In the genomic region with DNA sequence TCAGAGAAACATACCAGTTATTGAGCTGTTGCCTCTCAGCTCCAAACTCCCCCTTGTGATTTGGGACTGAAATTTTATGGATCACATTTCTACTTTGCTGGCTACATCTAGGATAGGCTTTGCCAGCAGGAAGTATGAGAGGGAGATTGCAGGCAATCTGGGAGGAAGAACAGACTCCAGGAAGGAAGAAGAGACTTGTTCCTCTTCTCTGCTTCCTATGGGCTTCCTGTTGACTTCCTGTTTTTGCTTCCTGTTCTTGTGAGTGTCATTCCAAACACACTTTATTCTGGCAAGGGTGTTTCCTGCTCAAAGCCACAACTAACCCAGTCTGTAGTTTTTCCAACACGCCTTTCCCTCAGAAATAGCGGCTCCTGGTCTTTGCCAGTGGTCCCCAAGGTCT, we compare ENCODE assay signal across 13 cellular contexts.
DNase-seq lines count a peak whose midpoint lies in the region; ATAC-seq and TF ChIP-seq lines count a peak whose summit lies in the region.
"Had no signal": no experiment of that assay in that cellular context is flagged by ENCODE, and none has a peak within 500 bp of the region (broad histone marks: within the 10 kb centered on the region; RNA-seq: fewer than 3 reads in every experiment).

No MANE protein-coding gene starts in this region.

- POLR2A ChIA-PET in WTC11 (lab: Charles Lee), result no interaction called here

- H3K36me3 ChIP-seq in DOHH2 (ENCODE audit: control insufficient read depth, low read length) (no peaks in the 10 kb centered on the region), neural progenitor cell (no peaks in the 10 kb centered on the region)
- H3K36me3 ChIP-seq: Peyer's patch had no signal

- H3K9me3 ChIP-seq in DOHH2 (ENCODE audit: control insufficient read depth, insufficient read depth, low read length) (peaks cover 3% of the 10 kb centered on the region), neural progenitor cell (ENCODE audit: low read depth) (no peaks in the 10 kb centered on the region)

- H3K4me3 Mint-ChIP-seq in WTC11, result no peak overlapping the region
- H3K4me3 Mint-ChIP-seq in neural progenitor cell, result no peak overlapping the region
- no peak overlapping the region for H3K4me3 Mint-ChIP-seq in stimulated activated memory B cell treated with anti-CD40 and anti-IgM and Interleukin-4, amounts not matched to agents 10 μg/mL and 1 μg/mL and 100 μg/mL, for 72 hours
- H3K4me3 Mint-ChIP-seq: T-helper 17 cell had no signal

- H2AFZ ChIP-seq in neural progenitor cell (replicated peaks), result peak overlapping the region; percentile 43

- no peaks in the 10 kb centered on the region for H3K9me2 ChIP-seq in DOHH2 (replicated peaks; ENCODE audit: control insufficient read depth, low read length)

- H3K4me3 ChIP-seq in DOHH2 (ENCODE audit: low read length) (no peak overlapping the region), neural progenitor cell (no peak overlapping the region)
- H3K4me3 ChIP-seq: Peyer's patch had no signal

- ATAC-seq in WTC11 (no peak), HG02884 (IDR thresholded peaks at IDR 0.05; ENCODE audit: unreplicated experiment) (no peak)
- no peak for ATAC-seq in stimulated activated memory B cell treated with anti-CD40 and anti-IgM and Interleukin-4, amounts not matched to agents 10 μg/mL and 1 μg/mL and 100 μg/mL, for 72 hours
- ATAC-seq: T-helper 17 cell had no signal

- no peak overlapping the region for H3K9ac ChIP-seq in neural progenitor cell

- peak; percentile 25 to 43 for DNase-seq in Kasumi-1 (lab: John Stamatoyannopoulos, UW)
- DNase-seq in WTC11 (ENCODE audit: low spot score), result no peak
- DNase-seq in neural progenitor cell (ENCODE audit: low spot score), result no peak
- no peak for DNase-seq in substantia nigra (lab: John Stamatoyannopoulos, UW)
- DNase-seq: NCI-H1092, NCI-H1694, NCI-H748 treated with DMSO at 0.1 percent for 48 hours, Peyer's patch, Right ventricle myocardium superior, T-helper 17 cell had no signal

- H3K9me3 Mint-ChIP-seq in WTC11, result peaks cover 15% of the 10 kb centered on the region
- peaks cover 4% of the 10 kb centered on the region for H3K9me3 Mint-ChIP-seq in neural progenitor cell
- peaks cover 4% of the 10 kb centered on the region for H3K9me3 Mint-ChIP-seq in stimulated activated memory B cell treated with anti-CD40 and anti-IgM and Interleukin-4, amounts not matched to agents 10 μg/mL and 1 μg/mL and 100 μg/mL, for 72 hours

- CTCF ChIA-PET in WTC11 (lab: Charles Lee), result no interaction called here

- peaks cover 17% of the 10 kb centered on the region for H3K36me3 Mint-ChIP-seq in WTC11
- no peaks in the 10 kb centered on the region for H3K36me3 Mint-ChIP-seq in neural progenitor cell
- peaks cover 23% of the 10 kb centered on the region for H3K36me3 Mint-ChIP-seq in stimulated activated memory B cell treated with anti-CD40 and anti-IgM and Interleukin-4, amounts not matched to agents 10 μg/mL and 1 μg/mL and 100 μg/mL, for 72 hours

- 0 out of 2 replicates have a peak overlapping the region, but pooled peaks have one; percentile 44 for H3K27ac Mint-ChIP-seq in WTC11
- no peak overlapping the region for H3K27ac Mint-ChIP-seq in neural progenitor cell
- H3K27ac Mint-ChIP-seq in stimulated activated memory B cell treated with anti-CD40 and anti-IgM and Interleukin-4, amounts not matched to agents 10 μg/mL and 1 μg/mL and 100 μg/mL, for 72 hours, result no peak overlapping the region
- H3K27ac Mint-ChIP-seq: T-helper 17 cell had no signal

- no peaks in the 10 kb centered on the region for H3K27me3 Mint-ChIP-seq in WTC11 (ENCODE audit: low read depth)
- H3K27me3 Mint-ChIP-seq in neural progenitor cell (ENCODE audit: insufficient read depth, low read depth), result peaks cover 3% of the 10 kb centered on the region
- no peaks in the 10 kb centered on the region for H3K27me3 Mint-ChIP-seq in stimulated activated memory B cell treated with anti-CD40 and anti-IgM and Interleukin-4, amounts not matched to agents 10 μg/mL and 1 μg/mL and 100 μg/mL, for 72 hours
- H3K27me3 Mint-ChIP-seq: T-helper 17 cell had no signal

- H3K27ac ChIP-seq in DOHH2 (ENCODE audit: low read depth, low read length), result no peak overlapping the region
- no peak overlapping the region for H3K27ac ChIP-seq in neural progenitor cell
- H3K27ac ChIP-seq in substantia nigra (ENCODE audit: low read depth, low read length, poor library complexity, severe bottlenecking), result no peak overlapping the region
- H3K27ac ChIP-seq: Peyer's patch had no signal

- H3K4me1 ChIP-seq in DOHH2 (ENCODE audit: control insufficient read depth, low read length) (peaks cover 10% of the 10 kb centered on the region), neural progenitor cell (no peaks in the 10 kb centered on the region)

- H3K4me1 Mint-ChIP-seq in WTC11 (peaks cover 26% of the 10 kb centered on the region), neural progenitor cell (no peaks in the 10 kb centered on the region)
- peaks cover 20% of the 10 kb centered on the region for H3K4me1 Mint-ChIP-seq in stimulated activated memory B cell treated with anti-CD40 and anti-IgM and Interleukin-4, amounts not matched to agents 10 μg/mL and 1 μg/mL and 100 μg/mL, for 72 hours

- H3F3A ChIP-seq in DOHH2 (ENCODE audit: control insufficient read depth, insufficient read depth) (peaks cover 3% of the 10 kb centered on the region; the same call in 1 of the 2 replicates), neural progenitor cell (ENCODE audit: low read depth) (no peaks in the 10 kb centered on the region)

- H3K27me3 ChIP-seq in DOHH2 (ENCODE audit: control insufficient read depth, low read length) (no peaks in the 10 kb centered on the region), neural progenitor cell (no peaks in the 10 kb centered on the region)
- H3K27me3 ChIP-seq: Peyer's patch had no signal

- H3K4me2 ChIP-seq in DOHH2 (ENCODE audit: low read length), result peak overlapping the region; percentile 36
- H3K4me2 ChIP-seq in neural progenitor cell, result no peak overlapping the region

- H4K20me1 ChIP-seq in DOHH2 (ENCODE audit: control insufficient read depth, insufficient read depth, low read depth, low read length) (no peaks in the 10 kb centered on the region), neural progenitor cell (ENCODE audit: low read depth) (no peaks in the 10 kb centered on the region)

- TF ChIP-seq CTCF in DOHH2 (IDR thresholded peaks at IDR 0.05; ENCODE audit: low read depth, low read length, poor library complexity, severe bottlenecking), result no peak
- TF ChIP-seq CTCF in WTC11 (IDR thresholded peaks at IDR 0.05), result no peak
- no peak for TF ChIP-seq CTCF in neural progenitor cell (IDR thresholded peaks at IDR 0.05)

- H3K79me2 ChIP-seq in DOHH2 (ENCODE audit: control insufficient read depth, low read length), result no peaks in the 10 kb centered on the region
- no peaks in the 10 kb centered on the region for H3K79me2 ChIP-seq in neural progenitor cell (ENCODE audit: low read depth)

TF ChIP-seq in WTC11, 78 proteins besides CTCF, POLR2A, EP300 and RAD21:
- peak; percentile 95 for TF ChIP-seq ETV6 (CRISPR knock-in tag; IDR thresholded peaks at IDR 0.05)
- TF ChIP-seq, protein P1, sequence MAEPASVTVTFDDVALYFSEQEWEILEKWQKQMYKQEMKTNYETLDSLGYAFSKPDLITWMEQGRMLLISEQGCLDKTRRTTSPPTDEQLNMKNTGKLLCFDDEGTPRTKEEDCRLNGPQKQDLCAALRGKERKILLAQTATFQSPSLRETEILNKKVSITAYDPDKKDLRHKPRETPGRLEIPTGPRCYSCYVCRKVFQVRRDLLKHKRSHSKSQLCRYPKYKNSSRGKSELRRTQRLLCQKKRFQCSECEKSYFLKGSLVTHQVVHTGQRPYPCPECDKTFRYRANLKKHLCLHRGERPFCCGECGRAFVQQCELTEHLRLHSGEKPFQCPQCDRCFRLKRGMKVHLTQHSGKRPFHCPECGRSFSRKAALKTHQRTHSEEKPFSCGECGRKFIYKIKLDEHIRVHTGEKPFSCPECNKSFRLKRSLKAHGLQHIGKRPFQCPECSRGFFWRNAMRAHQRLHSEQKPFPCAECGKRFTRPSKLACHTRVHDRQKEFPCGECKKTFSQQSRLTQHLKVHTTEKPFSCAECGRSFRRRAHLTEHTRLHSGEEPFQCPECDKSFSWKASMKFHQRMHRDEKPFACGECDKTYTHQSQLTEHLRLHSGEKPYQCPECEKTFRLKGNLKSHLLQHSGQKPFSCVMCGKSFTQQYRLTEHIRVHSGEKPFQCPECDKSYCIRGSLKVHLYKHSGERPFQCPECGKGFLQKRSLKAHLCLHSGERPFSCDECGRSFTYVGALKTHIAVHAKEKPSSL (CRISPR knock-in tag; conservative IDR thresholded peaks at IDR 0.05), result no peak

Comparison
In these comparisons a context has a peak if more than half of its experiments do, and no peak if none do; other contexts are left out.
1. DNase-seq: peak in Kasumi-1 (2 of 2); none in WTC11 (single experiment), neural progenitor cell (single experiment) and substantia nigra (0 of 49).